Comparison of ENCODE assay signal across 10 cellular contexts in the genomic region with DNA sequence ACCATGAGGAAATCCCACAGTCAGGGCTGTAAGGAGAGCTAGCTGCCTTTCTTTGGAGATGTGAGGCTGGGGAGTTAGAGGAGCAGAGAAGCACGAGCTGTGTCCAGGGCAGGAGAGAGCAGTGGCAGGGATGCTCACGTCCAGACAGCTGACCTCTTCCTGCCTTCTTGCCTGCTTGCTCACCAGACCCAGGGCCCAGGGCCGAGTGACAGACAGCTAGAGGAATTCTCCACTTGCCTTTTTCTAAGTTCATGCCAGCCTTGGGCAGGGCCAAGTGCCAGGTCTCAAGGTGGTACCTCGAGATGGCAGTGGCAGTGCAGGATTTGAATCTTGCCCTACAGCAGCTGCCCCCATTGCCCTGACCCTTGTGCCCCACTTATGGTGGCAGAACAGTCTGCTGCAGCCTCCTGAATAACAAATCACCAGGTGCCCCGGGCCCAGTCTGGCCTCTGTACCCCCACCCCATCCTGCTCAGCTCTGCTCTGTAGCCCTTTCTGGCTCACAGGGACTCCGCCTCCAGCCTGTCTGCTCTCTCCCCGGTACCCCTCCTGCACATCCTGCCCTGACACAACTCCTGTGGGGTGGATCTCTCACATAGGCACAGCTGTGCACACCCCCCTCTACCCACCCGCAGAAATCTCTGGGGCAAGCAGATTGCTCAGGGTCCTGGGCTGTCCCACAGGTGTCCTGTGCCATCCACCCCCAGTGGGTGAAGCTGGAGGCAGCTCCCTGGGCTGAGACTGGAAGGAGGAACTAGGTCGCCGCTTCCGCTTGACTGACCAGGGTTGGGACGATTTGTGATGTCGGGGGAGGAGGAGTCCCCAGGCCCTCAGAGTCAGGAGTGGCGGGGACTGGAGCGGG. TPM values are rescaled to one million over a fixed set of nuclear protein-coding genes. Genes with fewer than 3 reads are reported as not detected.
DNase-seq lines count a peak whose midpoint lies in the region; ATAC-seq, FAIRE-seq and TF ChIP-seq lines count a peak whose summit lies in the region.
"Had no signal": no experiment of that assay in that cellular context is flagged by ENCODE, and none has a peak within 500 bp of the region (broad histone marks: within the 10 kb centered on the region; RNA-seq: fewer than 3 reads in every experiment).

No MANE protein-coding gene starts in this region.

- TF ChIP-seq CTCF in brain (conservative IDR thresholded peaks at IDR 0.05) (no peak), pancreas (IDR thresholded peaks at IDR 0.05) (no peak)

- no peak overlapping the region for H3K4me3 Mint-ChIP-seq in brain
- H3K4me3 Mint-ChIP-seq in CD8-positive, alpha-beta memory T cell: no peak overlapping the region

- H3K4me1 ChIP-seq in pancreas: no peaks in the 10 kb centered on the region
- H3K4me1 ChIP-seq in CD8-positive, alpha-beta memory T cell (ENCODE audit: insufficient read depth, low read length): no peaks in the 10 kb centered on the region

- DNase-seq in GM12891 (ENCODE audit: insufficient read length, low spot score) (peak; percentile 80), M059J (ENCODE audit: low read depth) (peak; percentile 70), pancreas (no peak), HUDEP-2 (lab: John Stamatoyannopoulos, UW; ENCODE audit: unreplicated experiment in 76 of 76) (no peak), NCI-H1105 treated with DMSO at 0.1 percent for 48 hours (lab: John Stamatoyannopoulos, UW) (no peak), NCI-H345 treated with DMSO at 0.1 percent for 48 hours (lab: John Stamatoyannopoulos, UW; ENCODE audit: unreplicated experiment) (no peak)
- no peak for DNase-seq in CD8-positive, alpha-beta memory T cell
- DNase-seq: effector memory CD4-positive, alpha-beta T cell had no signal

- no peaks in the 10 kb centered on the region for H3K9me3 Mint-ChIP-seq in brain
- no peaks in the 10 kb centered on the region for H3K9me3 Mint-ChIP-seq in CD8-positive, alpha-beta memory T cell
- H3K9me3 Mint-ChIP-seq: nephron had no signal

- no peaks in the 10 kb centered on the region for H3K27me3 ChIP-seq in pancreas
- H3K27me3 ChIP-seq in CD8-positive, alpha-beta memory T cell (ENCODE audit: insufficient read depth, low read length, poor library complexity, severe bottlenecking): no peaks in the 10 kb centered on the region

- H3K4me1 Mint-ChIP-seq in brain: peaks cover 27% of the 10 kb centered on the region
- no peaks in the 10 kb centered on the region for H3K4me1 Mint-ChIP-seq in CD8-positive, alpha-beta memory T cell

- no peak overlapping the region for H3K4me3 ChIP-seq in pancreas
- H3K4me3 ChIP-seq in CD8-positive, alpha-beta memory T cell (ENCODE audit: low read length): no peak overlapping the region

- POLR2A ChIA-PET in CD8-positive, alpha-beta memory T cell (lab: Charles Lee): no interaction called here

- H3K27ac Mint-ChIP-seq in brain: peak overlapping the region in 4 of 5 experiments; percentile 17 to 81 (median 68)
- peak overlapping the region in 2 of 8 donors; percentile 19 to 69 for H3K27ac Mint-ChIP-seq in CD8-positive, alpha-beta memory T cell

- 78 to 82% methylated on average over 15 of the region's 15 CpGs for WGBS in pancreas, 2 donors

- H3K27me3 Mint-ChIP-seq in brain: no peaks in the 10 kb centered on the region
- H3K27me3 Mint-ChIP-seq in CD8-positive, alpha-beta memory T cell: no peaks in the 10 kb centered on the region

- no peaks in the 10 kb centered on the region for H3K9me3 ChIP-seq in pancreas
- H3K9me3 ChIP-seq in CD8-positive, alpha-beta memory T cell (ENCODE audit: low read length): no peaks in the 10 kb centered on the region

- no peak for TF ChIP-seq POLR2A in GM12891 (IDR thresholded peaks at IDR 0.05; ENCODE audit: low read depth, low read length)

- CTCF ChIA-PET in CD8-positive, alpha-beta memory T cell (lab: Charles Lee): interaction anchor here (1.4 kb wide), 1 partner anchor 28 kb away, joined by 4 read pairs; no protein-coding TSS in a partner anchor

- peaks cover 13% of the 10 kb centered on the region for H3K36me3 Mint-ChIP-seq in brain
- peaks cover 5 to 65% (median 6%) of the 10 kb centered on the region in 3 donors for H3K36me3 Mint-ChIP-seq in CD8-positive, alpha-beta memory T cell

- intact Hi-C loops in pancreas (cut with DNase I): no loop called here

- ATAC-seq in pancreas: peak in 3 of 4 donors; percentile 30 to 74 (median 46)

- no peaks in the 10 kb centered on the region for H3K36me3 ChIP-seq in pancreas
- H3K36me3 ChIP-seq in CD8-positive, alpha-beta memory T cell (ENCODE audit: insufficient read depth, low read length): no peaks in the 10 kb centered on the region

- no peak overlapping the region for H3K27ac ChIP-seq in pancreas
- no peak overlapping the region for H3K27ac ChIP-seq in CD8-positive, alpha-beta memory T cell (ENCODE audit: low read depth, low read length)

- peak; percentile 74 for FAIRE-seq in GM12891 (lab: Jason Lieb, UNC)
- FAIRE-seq in pancreas (lab: Jason Lieb, UNC): no peak

TF ChIP-seq in GM12891, 5 proteins besides CTCF, POLR2A, EP300 and RAD21:
- TF ChIP-seq SPI1 (IDR thresholded peaks at IDR 0.05; ENCODE audit: low read depth, low read length) (peak; percentile 26; the same call in 1 of the 2 replicates), POLR2AphosphoS5 (IDR thresholded peaks at IDR 0.05; ENCODE audit: low read depth, low read length) (no peak)

RNA-seq across cellular contexts. Expression of a gene that starts 26.0 kb away (rescaled TPM):
- polyA plus RNA-seq in GM12891 (2012; ENCODE audit: low read depth, missing spikeins): 0.18 TPM
- total RNA-seq in M059J (2014; rRNA removed; shearing (Covaris generic)): 0.02 TPM in 1 of 2 replicates, not detected in the other
- polyA plus RNA-seq in brain (ENCODE audit: insufficient read depth, low read depth, low replicate concordance) (10.0 TPM), pancreas (under 1 TPM; 0.09 to 0.15 TPM)
- under 1 TPM in 3 of 6 donors, not detected in 3; 0.03 to 0.12 (median 0.06) TPM for total RNA-seq in pancreas
- total RNA-seq in CD8-positive, alpha-beta memory T cell: not detected
- polyA plus RNA-seq in CD8-positive, alpha-beta memory T cell: not detected

RNA-seq across cellular contexts. Expression of a gene that starts 39.1 kb away (rescaled TPM):
- 46.2 TPM for polyA plus RNA-seq in GM12891 (2012; ENCODE audit: low read depth, missing spikeins)
- total RNA-seq in M059J (2014; rRNA removed; shearing (Covaris generic)): 4.6 and 6.5 TPM in 2 replicates
- polyA plus RNA-seq in brain (ENCODE audit: insufficient read depth, low read depth, low replicate concordance): 16.7 TPM
- 10 to 100 TPM in 4 of 6 donors, 1 to 10 TPM in 2; 4.3 to 15.1 (median 12.5) TPM for total RNA-seq in pancreas
- polyA plus RNA-seq in pancreas: 10 to 100 TPM in 1 of 2 donors, 1 to 10 TPM in 1; 8.5 to 11.4 TPM
- total RNA-seq in CD8-positive, alpha-beta memory T cell: 10 to 100 TPM; 32.9 to 33.3 TPM
- polyA plus RNA-seq in CD8-positive, alpha-beta memory T cell: 6.4 TPM

RNA-seq across cellular contexts. Expression of a gene that starts 57.6 kb away (rescaled TPM):
- 32.7 TPM for polyA plus RNA-seq in GM12891 (2012; ENCODE audit: low read depth, missing spikeins)
- total RNA-seq in M059J (2014; rRNA removed; shearing (Covaris generic)): 18.4 and 18.5 TPM in 2 replicates
- 24.8 TPM for polyA plus RNA-seq in brain (ENCODE audit: insufficient read depth, low read depth, low replicate concordance)
- total RNA-seq in pancreas: 10 to 100 TPM; 14.4 to 27.6 (median 22.4) TPM
- polyA plus RNA-seq in pancreas: 10 to 100 TPM; 38.3 to 38.5 TPM
- 10 to 100 TPM; 42.7 to 44.5 TPM for total RNA-seq in CD8-positive, alpha-beta memory T cell
- 17.1 TPM for polyA plus RNA-seq in CD8-positive, alpha-beta memory T cell

RNA-seq across cellular contexts. Expression of a gene that starts 59.7 kb away (rescaled TPM):
- not detected for polyA plus RNA-seq in GM12891 (2012; ENCODE audit: low read depth, missing spikeins)
- total RNA-seq in M059J (2014; rRNA removed; shearing (Covaris generic)): not detected in 2 replicates
- 0.39 TPM for polyA plus RNA-seq in brain (ENCODE audit: insufficient read depth, low read depth, low replicate concordance)
- under 1 TPM in 1 of 6 donors, not detected in 5; 0.16 TPM for total RNA-seq in pancreas
- polyA plus RNA-seq in pancreas: under 1 TPM in 1 of 2 donors, not detected in 1; 0.07 TPM
- total RNA-seq in CD8-positive, alpha-beta memory T cell: not detected
- not detected for polyA plus RNA-seq in CD8-positive, alpha-beta memory T cell

Comparison
In these comparisons a context has a peak if more than half of its experiments do, and no peak if none do; other contexts are left out.
1. DNase-seq: peak in GM12891 (single experiment) and M059J (single experiment); none in pancreas (0 of 6), CD8-positive, alpha-beta memory T cell (0 of 5), HUDEP-2 (0 of 76), NCI-H1105 treated with DMSO at 0.1 percent for 48 hours (single experiment) and NCI-H345 treated with DMSO at 0.1 percent for 48 hours (single experiment).